ENCODE assay signal across 8 cellular contexts in genomic region chr9:134449180-134449916, GRCh38.
A peak's percentile ranks its signal among the peaks of the same experiment; 100 is the strongest.
DNase-seq lines count a peak whose midpoint lies in the region; ATAC-seq lines count a peak whose summit lies in the region.

No MANE protein-coding gene starts in this region.

- peak; percentile 70 for ATAC-seq in HG03095 (IDR thresholded peaks at IDR 0.05; ENCODE audit: unreplicated experiment)

- DNase-seq in SIG-M5 treated with dmso at 0.1 percent for 504 hours (lab: John Stamatoyannopoulos, UW; ENCODE audit: unreplicated experiment) (peak; percentile 83), SIG-M5 (lab: John Stamatoyannopoulos, UW) (no peak), NCI-H2196 treated with DMSO at 0.1 percent for 48 hours (lab: John Stamatoyannopoulos, UW; ENCODE audit: unreplicated experiment) (peak; percentile 90), cerebellar nuclear complex (lab: John Stamatoyannopoulos, UW) (peak; percentile 59 to 84), kidney tubule cell (ENCODE audit: low spot score) (peak; percentile 87)
- DNase-seq in activated CD4-positive, CD25-positive, alpha-beta regulatory T cell treated with anti-CD3 and anti-CD28 coated beads, Interleukin-2, amount 50 U/mL, for 72 hours: peak; percentile 72
- DNase-seq in stimulated activated CD4-positive, alpha-beta T cell treated with anti-CD3 and anti-CD28 coated beads, Interleukin-2, amount 100 ng/mL, for 48 hours: peak; percentile 69 to 70
